15 cellular contexts compared by ENCODE assay signal in genomic region chr16:11361043-11361442, GRCh38. TPM values are rescaled to one million over a fixed set of nuclear protein-coding genes. Genes with fewer than 3 reads are reported as not detected.
DNase-seq lines count a peak whose midpoint lies in the region; ATAC-seq and TF ChIP-seq lines count a peak whose summit lies in the region.
"Had no signal": no experiment of that assay in that cellular context is flagged by ENCODE, and none has a peak within 500 bp of the region (broad histone marks: within the 10 kb centered on the region; RNA-seq: fewer than 3 reads in every experiment).

No MANE protein-coding gene starts in this region.

- H3F3A ChIP-seq in GM23338 (replicated peaks; ENCODE audit: low read depth): peaks cover 1% of the 10 kb centered on the region; the same call in 1 of the 2 replicates

- no peak for TF ChIP-seq CTCF in GM23338 (conservative IDR thresholded peaks at IDR 0.05; ENCODE audit: low read depth in 2 of 2)
- TF ChIP-seq CTCF in brain (conservative IDR thresholded peaks at IDR 0.05): no peak
- no peak for TF ChIP-seq CTCF in nephron (IDR thresholded peaks at IDR 0.05; ENCODE audit: unreplicated experiment in 3 of 3)
- TF ChIP-seq CTCF in glutamatergic neuron (IDR thresholded peaks at IDR 0.05; ENCODE audit: partially characterized antibody, unreplicated experiment): no peak
- TF ChIP-seq CTCF in Calu3 (IDR thresholded peaks at IDR 0.05; ENCODE audit: unreplicated experiment): no peak

- no peak overlapping the region for H3K4me2 ChIP-seq in GM23338
- H3K4me2 ChIP-seq: PC-9 had no signal

- no peaks in the 10 kb centered on the region for H3K79me2 ChIP-seq in GM23338 (replicated peaks; ENCODE audit: insufficient read depth)

- no peaks in the 10 kb centered on the region for H3K9me3 Mint-ChIP-seq in T-helper 2 cell treated with Interferon-gamma antibody and Interleukin-4, amounts not matched to agents 5 μg/mL and 100 μg/mL, for 36 hours
- H3K9me3 Mint-ChIP-seq in GM23338: no peaks in the 10 kb centered on the region
- peaks cover 0 to 5% (median 0%) of the 10 kb centered on the region in 5 experiments for H3K9me3 Mint-ChIP-seq in brain
- no peaks in the 10 kb centered on the region for H3K9me3 Mint-ChIP-seq in nephron
- peaks cover 3% of the 10 kb centered on the region for H3K9me3 Mint-ChIP-seq in glutamatergic neuron (ENCODE audit: unreplicated experiment)
- H3K9me3 Mint-ChIP-seq in Calu3 (ENCODE audit: low read depth, unreplicated experiment): no peaks in the 10 kb centered on the region
- H3K9me3 Mint-ChIP-seq: activated CD4-positive, alpha-beta memory T cell treated with anti-CD3 and anti-CD28 coated beads for 36 hours had no signal

- H3K4me3 Mint-ChIP-seq in T-helper 2 cell treated with Interferon-gamma antibody and Interleukin-4, amounts not matched to agents 5 μg/mL and 100 μg/mL, for 36 hours: peak overlapping the region; percentile 86
- H3K4me3 Mint-ChIP-seq in GM23338 (no peak overlapping the region), brain (no peak overlapping the region), nephron (no peak overlapping the region), glutamatergic neuron (ENCODE audit: unreplicated experiment) (no peak overlapping the region), Calu3 (ENCODE audit: low read depth, unreplicated experiment) (no peak overlapping the region)

- CTCF ChIA-PET in Calu3 (lab: Charles Lee): interaction anchor here (0.5 kb wide), 1 partner anchor 452 kb away, joined by 3 read pairs; no protein-coding TSS in a partner anchor

- BruUV-seq in Calu3 (replicated peaks; lab: Mats Ljungman, UMichigan): no TSS peak

- intact Hi-C loops in Calu3 (cut with micrococcal nuclease; ENCODE audit: unreplicated experiment): no loop called here

- H3K27me3 ChIP-seq in GM23338 (ENCODE audit: insufficient read depth): no peaks in the 10 kb centered on the region
- H3K27me3 ChIP-seq: adrenal gland, esophagus muscularis mucosa had no signal

- no peaks in the 10 kb centered on the region for H3K36me3 ChIP-seq in GM23338 (ENCODE audit: insufficient read depth)
- H3K36me3 ChIP-seq: adrenal gland, esophagus muscularis mucosa, neutrophil had no signal

- no peak overlapping the region for H2AFZ ChIP-seq in GM23338
- H2AFZ ChIP-seq: PC-9 had no signal

- no peak for ATAC-seq in GM23338

- no peak overlapping the region for H3K27ac Mint-ChIP-seq in T-helper 2 cell treated with Interferon-gamma antibody and Interleukin-4, amounts not matched to agents 5 μg/mL and 100 μg/mL, for 36 hours
- H3K27ac Mint-ChIP-seq in GM23338 (no peak overlapping the region), brain (peak overlapping the region in 3 of 5 experiments; percentile 18 to 78 (median 39)), nephron (peak overlapping the region; percentile 58 to 66 (median 65)), glutamatergic neuron (ENCODE audit: unreplicated experiment) (no peak overlapping the region), Calu3 (ENCODE audit: unreplicated experiment) (no peak overlapping the region)

- peaks cover 2% of the 10 kb centered on the region for H3K36me3 Mint-ChIP-seq in T-helper 2 cell treated with Interferon-gamma antibody and Interleukin-4, amounts not matched to agents 5 μg/mL and 100 μg/mL, for 36 hours (ENCODE audit: low read depth)
- H3K36me3 Mint-ChIP-seq in GM23338 (ENCODE audit: low read depth) (no peaks in the 10 kb centered on the region), brain (no peaks in the 10 kb centered on the region), nephron (ENCODE audit: low read depth) (no peaks in the 10 kb centered on the region), glutamatergic neuron (ENCODE audit: unreplicated experiment) (no peaks in the 10 kb centered on the region), Calu3 (ENCODE audit: insufficient read depth, unreplicated experiment) (peaks cover 8% of the 10 kb centered on the region)

- H3K4me1 Mint-ChIP-seq in T-helper 2 cell treated with Interferon-gamma antibody and Interleukin-4, amounts not matched to agents 5 μg/mL and 100 μg/mL, for 36 hours (ENCODE audit: low read depth): peaks cover 55% of the 10 kb centered on the region
- H3K4me1 Mint-ChIP-seq in GM23338 (peaks cover 27% of the 10 kb centered on the region), brain (peaks cover 45% of the 10 kb centered on the region), nephron (peaks cover 47% of the 10 kb centered on the region), glutamatergic neuron (ENCODE audit: low read depth, unreplicated experiment) (peaks cover 9% of the 10 kb centered on the region), Calu3 (ENCODE audit: low read depth, unreplicated experiment) (peaks cover 56% of the 10 kb centered on the region)

- H3K9me2 ChIP-seq in GM23338 (ENCODE audit: insufficient read depth): no peaks in the 10 kb centered on the region

- H4K20me1 ChIP-seq in GM23338 (replicated peaks; ENCODE audit: insufficient read depth): no peaks in the 10 kb centered on the region

- H3K4me3 ChIP-seq in GM23338: no peak overlapping the region
- H3K4me3 ChIP-seq: adrenal gland, esophagus muscularis mucosa, PC-9 had no signal

- H3K27me3 Mint-ChIP-seq in T-helper 2 cell treated with Interferon-gamma antibody and Interleukin-4, amounts not matched to agents 5 μg/mL and 100 μg/mL, for 36 hours (ENCODE audit: low read depth): no peaks in the 10 kb centered on the region
- peaks cover 3% of the 10 kb centered on the region for H3K27me3 Mint-ChIP-seq in GM23338 (ENCODE audit: insufficient read depth, low read depth, poor library complexity)
- no peaks in the 10 kb centered on the region for H3K27me3 Mint-ChIP-seq in brain
- peaks cover 8% of the 10 kb centered on the region for H3K27me3 Mint-ChIP-seq in nephron (ENCODE audit: low read depth)
- H3K27me3 Mint-ChIP-seq in glutamatergic neuron (ENCODE audit: unreplicated experiment): peaks cover 5% of the 10 kb centered on the region
- no peaks in the 10 kb centered on the region for H3K27me3 Mint-ChIP-seq in Calu3 (ENCODE audit: unreplicated experiment)

- H3K4me1 ChIP-seq in GM23338 (ENCODE audit: insufficient read depth): peaks cover 27% of the 10 kb centered on the region; the same call in 1 of the 2 replicates

- H3K27ac ChIP-seq in GM23338 (ENCODE audit: low read depth): peak overlapping the region; percentile 45
- H3K27ac ChIP-seq: adrenal gland, esophagus muscularis mucosa, neutrophil, PC-9 had no signal

- no peak for DNase-seq in T-helper 2 cell treated with Interferon-gamma antibody and Interleukin-4, amounts not matched to agents 5 μg/mL and 100 μg/mL, for 36 hours (ENCODE audit: low spot score)
- no peak for DNase-seq in T-helper 2 cell
- DNase-seq in GM23338 (ENCODE audit: low spot score): no peak
- no peak for DNase-seq in glutamatergic neuron
- no peak for DNase-seq in Calu3
- DNase-seq in DMS79 (lab: John Stamatoyannopoulos, UW): no peak
- DNase-seq: activated CD4-positive, alpha-beta memory T cell treated with anti-CD3 and anti-CD28 coated beads for 36 hours; adrenal gland; DMS153; NCI-H1048; PC-9 had no signal

TF ChIP-seq in GM23338, 12 proteins besides CTCF, POLR2A, EP300 and RAD21:
- TF ChIP-seq ZNF114 (CRISPR knock-in tag; IDR thresholded peaks at IDR 0.05) (no peak), JUNB (IDR thresholded peaks at IDR 0.05; ENCODE audit: unreplicated experiment) (no peak), ETS1 (IDR thresholded peaks at IDR 0.05) (no peak), ZNF331 (CRISPR knock-in tag; IDR thresholded peaks at IDR 0.05; ENCODE audit: low read depth) (no peak), STAT1 (IDR thresholded peaks at IDR 0.05; ENCODE audit: unreplicated experiment) (no peak), CREB1 (CRISPR knock-in tag; IDR thresholded peaks at IDR 0.05; ENCODE audit: low read depth) (no peak), EZH2phosphoT487 (IDR thresholded peaks at IDR 0.05; ENCODE audit: unreplicated experiment) (no peak)

RNA-seq across cellular contexts. Expression of gene RMI2, which starts 15.8 kb away (rescaled TPM):
- total RNA-seq in GM23338 (2014; rRNA removed; shearing (Covaris generic)): 98.2 and 120 TPM in 2 replicates
- 103 and 108 TPM in 2 replicates for polyA plus RNA-seq in GM23338 (2016; fragmentation: Nextera tagmentation; extraction: Ambion mirVana)
- 43.1 TPM for polyA plus RNA-seq in brain (ENCODE audit: insufficient read depth, low read depth, low replicate concordance)
- total RNA-seq in glutamatergic neuron (ENCODE audit: unreplicated experiment): 4.2 TPM
- 55.4 and 63.2 TPM in 2 replicates for total RNA-seq in Calu3 (2022)

Comparison
In these comparisons a context has a peak if more than half of its experiments do, and no peak if none do; other contexts are left out.
1. H3K27ac Mint-ChIP-seq: peak in brain (3 of 5) and nephron (3 of 3); none in T-helper 2 cell treated with Interferon-gamma antibody and Interleukin-4, amounts not matched to agents 5 μg/mL and 100 μg/mL, for 36 hours (single experiment), GM23338 (single experiment), glutamatergic neuron (single experiment) and Calu3 (single experiment).
2. RNA of gene RMI2, which starts 15.8 kb away (total RNA-seq): 98.2 to 120 TPM in GM23338 and 55.4 to 63.2 TPM in Calu3; 4.2 TPM in glutamatergic neuron (single experiment); every median in the first group is over 10 times any median in the second.